ENCODE assay signal across 29 cellular contexts in the genomic region with DNA sequence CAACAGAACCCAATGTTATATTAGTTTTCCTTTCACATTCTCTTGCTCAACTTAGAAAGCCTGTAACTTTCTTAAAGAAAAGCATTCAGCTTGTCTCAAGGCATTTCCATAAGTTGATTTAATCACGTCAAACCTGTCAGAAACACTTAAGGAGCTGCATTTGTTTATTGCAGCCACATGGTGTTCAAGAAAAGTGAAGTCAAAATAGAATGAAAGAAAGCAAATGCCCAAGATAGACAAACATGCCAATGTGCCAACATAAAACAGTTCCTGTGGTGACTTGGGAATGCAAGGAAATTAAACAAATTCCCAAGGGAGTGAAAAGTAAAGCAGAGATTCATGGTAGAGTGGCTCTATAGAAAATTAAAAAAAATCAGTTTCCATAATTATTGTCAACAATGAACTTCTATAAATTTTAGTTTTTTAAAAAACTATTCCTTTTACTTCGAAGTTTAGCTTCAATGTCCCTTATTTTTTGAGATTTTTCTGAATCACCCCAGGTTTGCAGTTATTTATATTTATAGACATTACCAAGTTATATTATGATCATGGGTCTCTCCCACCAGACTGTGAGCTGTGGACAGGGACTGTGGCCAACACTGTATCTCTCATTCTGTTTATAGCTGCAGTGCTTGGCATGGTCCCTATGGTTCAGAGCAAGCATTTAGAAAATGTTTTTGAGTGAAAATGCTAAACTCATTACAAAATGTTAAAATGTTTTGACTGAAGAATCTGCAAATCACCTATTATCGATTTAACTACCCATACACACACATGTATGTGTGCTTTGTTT.
"Had no signal": no experiment of that assay in that cellular context is flagged by ENCODE, and none has a peak within 500 bp of the region (broad histone marks: within the 10 kb centered on the region; RNA-seq: fewer than 3 reads in every experiment).

No MANE protein-coding gene starts in this region.

- H3K4me1 ChIP-seq: SJCRH30 had no signal

- H3K4me3 Mint-ChIP-seq: activated CD4-positive, alpha-beta T cell treated with anti-CD3 and anti-CD28 coated beads, Interleukin-2, amount 10 ng/mL, durations not matched to agents 24 days and 14 days; activated CD8-positive, alpha-beta memory T cell treated with anti-CD3 and anti-CD28 coated beads, Interleukin-2, amount 10 ng/mL, durations not matched to agents 7 days and 5 days; activated naive CD8-positive, alpha-beta T cell treated with anti-CD3 and anti-CD28 coated beads, Interleukin-2, amount 50 U/mL, for 24 hours; activated T-cell treated with anti-CD3 and anti-CD28 coated beads, Interleukin-2, amount 50 U/mL, for 24 hours; activated T-helper 1 cell treated with anti-CD3 and anti-CD28 coated beads, Interleukin-12 subunit alpha, Interleukin-12 subunit beta, Interleukin-2, Interleukin-4 antibody, amounts not matched to agents 30 ng/mL and 10 ng/mL and 1 ng/mL, durations not matched to agents 14 hours and 24 hours and 36 hours; T-helper 17 cell; WTC11 had no signal

- H3K27me3 ChIP-seq: brain microvascular endothelial cell, cardiac muscle cell, MG63, SJCRH30 had no signal

- H3K27ac Mint-ChIP-seq: activated CD4-positive, alpha-beta T cell treated with anti-CD3 and anti-CD28 coated beads, Interleukin-2, amount 10 ng/mL, durations not matched to agents 24 days and 14 days; activated CD8-positive, alpha-beta memory T cell treated with anti-CD3 and anti-CD28 coated beads, Interleukin-2, amount 10 ng/mL, durations not matched to agents 7 days and 5 days; activated naive CD4-positive, alpha-beta T cell treated with anti-CD3 and anti-CD28 coated beads, Interleukin-2, amount 50 U/mL, for 72 hours; activated naive CD8-positive, alpha-beta T cell treated with anti-CD3 and anti-CD28 coated beads, Interleukin-2, amount 50 U/mL, for 24 hours; activated T-cell treated with anti-CD3 and anti-CD28 coated beads, Interleukin-2, amount 50 U/mL, for 24 hours; activated T-helper 1 cell treated with anti-CD3 and anti-CD28 coated beads, Interleukin-12 subunit alpha, Interleukin-12 subunit beta, Interleukin-2, Interleukin-4 antibody, amounts not matched to agents 30 ng/mL and 10 ng/mL and 1 ng/mL, durations not matched to agents 14 hours and 24 hours and 36 hours; T-helper 17 cell; WTC11 had no signal

- H3K4me1 Mint-ChIP-seq: activated CD4-positive, alpha-beta T cell treated with anti-CD3 and anti-CD28 coated beads, Interleukin-2, amount 10 ng/mL, durations not matched to agents 24 days and 14 days; activated CD8-positive, alpha-beta memory T cell treated with anti-CD3 and anti-CD28 coated beads, Interleukin-2, amount 10 ng/mL, durations not matched to agents 7 days and 5 days; activated naive CD8-positive, alpha-beta T cell treated with anti-CD3 and anti-CD28 coated beads, Interleukin-2, amount 50 U/mL, for 24 hours; T-helper 17 cell; WTC11 had no signal

- H3K9me3 ChIP-seq: MG63, SJCRH30 had no signal

- ATAC-seq: activated CD8-positive, alpha-beta memory T cell treated with anti-CD3 and anti-CD28 coated beads, Interleukin-2, amount 10 ng/mL, durations not matched to agents 7 days and 5 days; activated naive CD4-positive, alpha-beta T cell treated with anti-CD3 and anti-CD28 coated beads, Interleukin-2, amount 50 U/mL, for 72 hours; activated naive CD8-positive, alpha-beta T cell treated with anti-CD3 and anti-CD28 coated beads, Interleukin-2, amount 50 U/mL, for 24 hours; Panc1; T-helper 17 cell; WTC11 had no signal

- H3K4me3 ChIP-seq: cardiac muscle cell, MG63, SJCRH30 had no signal

- H3K9me3 Mint-ChIP-seq: activated CD4-positive, alpha-beta T cell treated with anti-CD3 and anti-CD28 coated beads, Interleukin-2, amount 10 ng/mL, durations not matched to agents 24 days and 14 days; activated naive CD8-positive, alpha-beta T cell treated with anti-CD3 and anti-CD28 coated beads, Interleukin-2, amount 50 U/mL, for 24 hours; activated T-helper 1 cell treated with anti-CD3 and anti-CD28 coated beads, Interleukin-12 subunit alpha, Interleukin-12 subunit beta, Interleukin-2, Interleukin-4 antibody, amounts not matched to agents 30 ng/mL and 10 ng/mL and 1 ng/mL, durations not matched to agents 14 hours and 24 hours and 36 hours had no signal

- H3K27me3 Mint-ChIP-seq: activated CD4-positive, alpha-beta T cell treated with anti-CD3 and anti-CD28 coated beads, Interleukin-2, amount 10 ng/mL, durations not matched to agents 24 days and 14 days; activated CD8-positive, alpha-beta memory T cell treated with anti-CD3 and anti-CD28 coated beads, Interleukin-2, amount 10 ng/mL, durations not matched to agents 7 days and 5 days; activated naive CD8-positive, alpha-beta T cell treated with anti-CD3 and anti-CD28 coated beads, Interleukin-2, amount 50 U/mL, for 24 hours; activated T-cell treated with anti-CD3 and anti-CD28 coated beads, Interleukin-2, amount 50 U/mL, for 24 hours; T-helper 17 cell had no signal

- DNase-seq: activated CD4-positive, alpha-beta T cell treated with anti-CD3 and anti-CD28 coated beads, Interleukin-2, amount 10 ng/mL, durations not matched to agents 24 days and 14 days; activated CD4-positive, alpha-beta T cell treated with anti-CD3 and anti-CD28 coated beads, Interleukin-2, amount 50 U/mL, for 48 hours; activated CD4-positive, CD25-positive, alpha-beta regulatory T cell treated with anti-CD3 and anti-CD28 coated beads, Interleukin-2, amount 50 U/mL, for 72 hours; activated CD8-positive, alpha-beta memory T cell treated with anti-CD3 and anti-CD28 coated beads, Interleukin-2, amount 10 ng/mL, durations not matched to agents 7 days and 5 days; activated effector memory CD4-positive, alpha-beta T cell treated with Interleukin-2 at 50 U/mL for 16 hours; activated naive CD4-positive, alpha-beta T cell; activated naive CD8-positive, alpha-beta T cell treated with anti-CD3 and anti-CD28 coated beads, Interleukin-2, amount 50 U/mL, for 24 hours; activated T-cell treated with anti-CD3 and anti-CD28 coated beads, Interleukin-2, amount 50 U/mL, for 24 hours; amygdala; brain microvascular endothelial cell; MG63; NCI-H1105; NCI-H1436; NCI-H1694 treated with DMSO at 0.1 percent for 48 hours; NCI-H2029 treated with DMSO at 0.1 percent for 48 hours; NCI-H510A treated with DMSO at 0.1 percent for 48 hours; NCI-H69; NK-92 treated with Interleukin-12 subunit alpha and Interleukin-12 subunit beta, amount 100 ng/mL, for 24 hours; OCI-M1; Right ventricle myocardium superior; RPMI8226; SJCRH30; T-helper 17 cell; T-helper 9 cell had no signal

- H3K27ac ChIP-seq: brain microvascular endothelial cell, cardiac muscle cell, SJCRH30 had no signal

- H3K36me3 ChIP-seq: brain microvascular endothelial cell, cardiac muscle cell, MG63, SJCRH30 had no signal

- H3K36me3 Mint-ChIP-seq: activated CD8-positive, alpha-beta memory T cell treated with anti-CD3 and anti-CD28 coated beads, Interleukin-2, amount 10 ng/mL, durations not matched to agents 7 days and 5 days; activated naive CD4-positive, alpha-beta T cell treated with anti-CD3 and anti-CD28 coated beads, Interleukin-2, amount 50 U/mL, for 72 hours; WTC11 had no signal
